ENCODE assay signal across 17 cellular contexts in genomic region chr9:131097948-131098278, GRCh38. TPM values are rescaled to one million over a fixed set of nuclear protein-coding genes. Genes with fewer than 3 reads are reported as not detected.
A peak's percentile ranks its signal among the peaks of the same experiment; 100 is the strongest.
DNase-seq lines count a peak whose midpoint lies in the region; ATAC-seq lines count a peak whose summit lies in the region.
"Had no signal": no experiment of that assay in that cellular context is flagged by ENCODE, and none has a peak within 500 bp of the region (broad histone marks: within the 10 kb centered on the region; RNA-seq: fewer than 3 reads in every experiment).

No MANE protein-coding gene starts in this region.

- no peak overlapping the region for H3K14ac ChIP-seq in mesenchymal stem cell (ENCODE audit: low read length in 2 of 2)

- H2AFZ ChIP-seq in mesenchymal stem cell (ENCODE audit: low read depth, low read length): no peak overlapping the region

- no peak overlapping the region for H3K4ac ChIP-seq in mesenchymal stem cell (ENCODE audit: low read depth in 1 of 2, low read length in 2 of 2)

- H3K36me3 ChIP-seq in HUES6 (ENCODE audit: control insufficient read depth, insufficient read depth, low read length) (peaks cover 8% of the 10 kb centered on the region), ectodermal cell (ENCODE audit: control insufficient read depth, insufficient read depth, low read length) (no peaks in the 10 kb centered on the region), mesenchymal stem cell (ENCODE audit: control insufficient read depth in 1 of 2, insufficient read depth in 2 of 2, low read depth in 1 of 2, low read length in 2 of 2) (peaks cover 0 to 3% of the 10 kb centered on the region in 2 experiments)
- H3K36me3 ChIP-seq: BE2C, ovary had no signal

- no peaks in the 10 kb centered on the region for H3K79me1 ChIP-seq in mesenchymal stem cell (replicated peaks; ENCODE audit: low read length, poor library complexity, severe bottlenecking)

- peak overlapping the region; percentile 92; the same call in 1 of the 2 replicates for H3K4me3 ChIP-seq in HUES6 (ENCODE audit: low read depth, low read length)
- peak overlapping the region; percentile 87 for H3K4me3 ChIP-seq in ectodermal cell (ENCODE audit: insufficient read depth, low read depth, low read length)
- no peak overlapping the region for H3K4me3 ChIP-seq in mesenchymal stem cell (ENCODE audit: insufficient read depth in 1 of 2, low read depth in 1 of 2, low read length in 2 of 2)
- H3K4me3 ChIP-seq: ovary had no signal

- no peak overlapping the region for H3K4me2 ChIP-seq in mesenchymal stem cell (ENCODE audit: low read length, poor library complexity, severe bottlenecking)

- peak overlapping the region; percentile 1 for H2AK5ac ChIP-seq in mesenchymal stem cell (ENCODE audit: low read length, severe bottlenecking)

- no peak overlapping the region for H4K91ac ChIP-seq in mesenchymal stem cell (ENCODE audit: low read length)

- 87 to 88% methylated on average over 8 of the region's 8 CpGs for WGBS in ectodermal cell, 2 experiments
- 87% methylated on average over 8 of the region's 8 CpGs for WGBS in mesenchymal stem cell

- H3K27me3 ChIP-seq in HUES6 (ENCODE audit: control insufficient read depth, insufficient read depth, low read length) (0 out of 2 replicates have a peak, but pooled peaks cover 5% of the 10 kb centered on the region), ectodermal cell (ENCODE audit: control insufficient read depth, insufficient read depth, low read length, poor library complexity, severe bottlenecking) (no peaks in the 10 kb centered on the region), mesenchymal stem cell (ENCODE audit: control insufficient read depth in 1 of 2, insufficient read depth in 1 of 2, low read length in 2 of 2) (peaks cover 16 to 50% of the 10 kb centered on the region in 2 experiments)
- H3K27me3 ChIP-seq: ovary had no signal

- no peak overlapping the region for H3K18ac ChIP-seq in mesenchymal stem cell (ENCODE audit: low read depth in 1 of 2, low read length in 2 of 2)

- no peak overlapping the region for H2BK15ac ChIP-seq in mesenchymal stem cell (ENCODE audit: low read depth, poor library complexity, severe bottlenecking)

- H2BK12ac ChIP-seq in mesenchymal stem cell (ENCODE audit: low read length in 2 of 2): no peak overlapping the region

- H3K23ac ChIP-seq in mesenchymal stem cell (ENCODE audit: low read length in 2 of 2): no peak overlapping the region

- H3K4me1 ChIP-seq in HUES6 (ENCODE audit: control insufficient read depth, insufficient read depth, low read length) (peaks cover 38% of the 10 kb centered on the region), ectodermal cell (ENCODE audit: control insufficient read depth, insufficient read depth, low read length) (peaks cover 27% of the 10 kb centered on the region), mesenchymal stem cell (ENCODE audit: control insufficient read depth, insufficient read depth, low read depth, low read length) (peaks cover 60% of the 10 kb centered on the region)

- H3K9me3 ChIP-seq in HUES6 (ENCODE audit: control insufficient read depth, insufficient read depth, low read depth, low read length) (no peaks in the 10 kb centered on the region), ectodermal cell (ENCODE audit: control insufficient read depth, low read length) (no peaks in the 10 kb centered on the region), mesenchymal stem cell (ENCODE audit: control insufficient read depth, low read length) (no peaks in the 10 kb centered on the region)
- H3K9me3 ChIP-seq: BE2C, ovary had no signal

- ATAC-seq in GM18520 (IDR thresholded peaks at IDR 0.05; ENCODE audit: unreplicated experiment): no peak
- ATAC-seq: activated CD8-positive, alpha-beta T cell treated with anti-CD3 and anti-CD28 coated beads, Interleukin-2, amount 10 ng/mL, durations not matched to agents 7 days and 5 days had no signal

- H3K9ac ChIP-seq in HUES6 (ENCODE audit: low read length): peak overlapping the region; percentile 91
- no peak overlapping the region for H3K9ac ChIP-seq in mesenchymal stem cell (ENCODE audit: low read length)

- DNase-seq in mesenchymal stem cell (no peak), substantia nigra (lab: John Stamatoyannopoulos, UW) (peak in 14 of 49 donors; percentile 3 to 53 (median 31)), iPS-NIHi7 (ENCODE audit: extremely low spot score) (no peak), D341Med (ENCODE audit: low spot score) (no peak), SIG-M5 treated with dmso at 0.1 percent for 504 hours (lab: John Stamatoyannopoulos, UW; ENCODE audit: unreplicated experiment) (no peak)
- DNase-seq: activated CD8-positive, alpha-beta T cell treated with anti-CD3 and anti-CD28 coated beads, Interleukin-2, amount 10 ng/mL, durations not matched to agents 7 days and 5 days; activated gamma-delta T cell; BE2C; EL; KG1; NCI-H1930; NCI-H526 treated with DMSO at 0.1 percent for 48 hours; ovary had no signal

- H2BK120ac ChIP-seq in mesenchymal stem cell (ENCODE audit: low read depth, low read length): no peak overlapping the region

- H4K8ac ChIP-seq in mesenchymal stem cell (ENCODE audit: low read length): no peak overlapping the region

- no peak overlapping the region for H3K27ac ChIP-seq in HUES6 (ENCODE audit: low read depth, low read length)
- H3K27ac ChIP-seq in ectodermal cell (ENCODE audit: insufficient read depth, low read depth, low read length, poor library complexity, severe bottlenecking): no peak overlapping the region
- H3K27ac ChIP-seq in mesenchymal stem cell (ENCODE audit: low read length, poor library complexity, severe bottlenecking): no peak overlapping the region
- peak overlapping the region; percentile 82 for H3K27ac ChIP-seq in substantia nigra (ENCODE audit: low read depth, low read length, poor library complexity, severe bottlenecking)
- H3K27ac ChIP-seq: ovary, RWPE1 had no signal

- no peak overlapping the region for H2BK5ac ChIP-seq in mesenchymal stem cell (ENCODE audit: low read depth, low read length, poor library complexity, severe bottlenecking)

RNA-seq across cellular contexts. Expression of gene AIF1L, which starts 1.6 kb away (rescaled TPM):
- 141 TPM for polyA plus RNA-seq in ectodermal cell (2013, experiment 1 of 4)
- polyA plus RNA-seq in ectodermal cell (2013, experiment 2 of 4): 135 TPM
- 89.6 TPM for polyA plus RNA-seq in ectodermal cell (2013, experiment 3 of 4)
- polyA plus RNA-seq in ectodermal cell (2013, experiment 4 of 4): 97.4 TPM
- polyA plus RNA-seq in mesenchymal stem cell (2013, experiment 1 of 2): 0.06 TPM
- polyA plus RNA-seq in mesenchymal stem cell (2013, experiment 2 of 2): 0.04 TPM

RNA-seq across cellular contexts. Expression of gene NUP214, which starts 27.5 kb away (rescaled TPM):
- 35.8 TPM for polyA plus RNA-seq in ectodermal cell (2013, experiment 1 of 4)
- 44.9 TPM for polyA plus RNA-seq in ectodermal cell (2013, experiment 2 of 4)
- polyA plus RNA-seq in ectodermal cell (2013, experiment 3 of 4): 27.5 TPM
- 30.4 TPM for polyA plus RNA-seq in ectodermal cell (2013, experiment 4 of 4)
- 18.3 TPM for polyA plus RNA-seq in mesenchymal stem cell (2013, experiment 1 of 2)
- 12.3 TPM for polyA plus RNA-seq in mesenchymal stem cell (2013, experiment 2 of 2)

Comparison
In these comparisons a context has a peak if more than half of its experiments do, and no peak if none do; other contexts are left out.
1. H3K4me3 ChIP-seq: peak in HUES6 (single experiment) and ectodermal cell (single experiment); none in mesenchymal stem cell (0 of 2).